13 cellular contexts compared by ENCODE assay signal in the genomic region with DNA sequence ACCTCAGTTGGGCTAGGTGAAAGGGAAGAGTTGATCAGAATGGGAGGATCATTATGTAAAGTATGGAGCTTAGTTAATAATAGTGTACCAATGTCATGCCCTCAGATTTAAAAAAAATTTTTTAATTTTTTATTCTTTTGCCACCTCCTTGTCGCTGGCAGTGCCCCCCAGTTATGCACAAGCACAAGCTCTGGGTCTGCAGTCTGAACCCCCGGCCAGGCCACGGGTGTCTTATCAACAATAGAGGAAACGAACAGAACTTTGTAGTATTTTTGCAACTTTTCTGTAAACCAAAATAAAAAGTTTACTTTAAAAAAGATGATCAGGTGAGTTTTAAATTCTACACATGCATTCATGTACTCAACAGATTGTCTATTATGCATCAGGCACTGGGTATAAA. TPM values are rescaled to one million over a fixed set of nuclear protein-coding genes. Genes with fewer than 3 reads are reported as not detected.
DNase-seq lines count a peak whose midpoint lies in the region; ATAC-seq and TF ChIP-seq lines count a peak whose summit lies in the region.
"Had no signal": no experiment of that assay in that cellular context is flagged by ENCODE, and none has a peak within 500 bp of the region (broad histone marks: within the 10 kb centered on the region; RNA-seq: fewer than 3 reads in every experiment).

No MANE protein-coding gene starts in this region.

- H3K9me3 ChIP-seq in OCI-LY1 (ENCODE audit: low read length) (no peaks in the 10 kb centered on the region), psoas muscle (no peaks in the 10 kb centered on the region)
- H3K9me3 ChIP-seq: heart right ventricle had no signal

- peaks cover 30% of the 10 kb centered on the region for H3K4me1 Mint-ChIP-seq in T-helper 1 cell treated with Interleukin-12 subunit alpha and Interleukin-12 subunit beta and Interleukin-4 antibody, amounts not matched to agents 30 μg/mL and 1 μg/mL, for 36 hours (ENCODE audit: low read depth)
- peaks cover 34 to 37% of the 10 kb centered on the region in 2 donors for H3K4me1 Mint-ChIP-seq in effector memory CD8-positive, alpha-beta T cell (ENCODE audit: low read depth in 2 of 2)

- peak overlapping the region; percentile 60 for H3K4me3 Mint-ChIP-seq in T-helper 1 cell treated with Interleukin-12 subunit alpha and Interleukin-12 subunit beta and Interleukin-4 antibody, amounts not matched to agents 30 μg/mL and 1 μg/mL, for 36 hours
- H3K4me3 Mint-ChIP-seq in effector memory CD8-positive, alpha-beta T cell = peak overlapping the region; percentile 75 to 92

- WGBS in psoas muscle, 3 donors = 93 to 95% (median 95%) methylated on average over 4 of the region's 4 CpGs

- H4K20me1 ChIP-seq in OCI-LY1 (ENCODE audit: insufficient read depth, low read length) = no peaks in the 10 kb centered on the region

- H3K4me2 ChIP-seq in OCI-LY1 (ENCODE audit: low read length) = peak overlapping the region; percentile 67

- H3K36me3 Mint-ChIP-seq in T-helper 1 cell treated with Interleukin-12 subunit alpha and Interleukin-12 subunit beta and Interleukin-4 antibody, amounts not matched to agents 30 μg/mL and 1 μg/mL, for 36 hours (ENCODE audit: low read depth) = peaks cover 2% of the 10 kb centered on the region
- peaks cover 18% of the 10 kb centered on the region for H3K36me3 Mint-ChIP-seq in effector memory CD8-positive, alpha-beta T cell (ENCODE audit: insufficient read depth)

- 0 out of 2 replicates have a peak overlapping the region, but pooled peaks have one; percentile 12 for H2AFZ ChIP-seq in OCI-LY1 (ENCODE audit: low read length)

- H3K27me3 ChIP-seq in OCI-LY1 (ENCODE audit: insufficient read depth, low read length) (no peaks in the 10 kb centered on the region), psoas muscle (ENCODE audit: insufficient read depth in 3 of 3, low read length in 2 of 3) (no peaks in the 10 kb centered on the region)
- H3K27me3 ChIP-seq: heart right ventricle had no signal

- H3K9me2 ChIP-seq in OCI-LY1 (ENCODE audit: low read depth, low read length) = no peaks in the 10 kb centered on the region

- ATAC-seq in effector memory CD8-positive, alpha-beta T cell (replicated peaks) = no peak
- ATAC-seq in psoas muscle = no peak

- no peaks in the 10 kb centered on the region for H3K27me3 Mint-ChIP-seq in T-helper 1 cell treated with Interleukin-12 subunit alpha and Interleukin-12 subunit beta and Interleukin-4 antibody, amounts not matched to agents 30 μg/mL and 1 μg/mL, for 36 hours (ENCODE audit: low read depth)
- H3K27me3 Mint-ChIP-seq in effector memory CD8-positive, alpha-beta T cell = no peaks in the 10 kb centered on the region

- H3K9ac ChIP-seq in OCI-LY1 (ENCODE audit: low read length) = peak overlapping the region; percentile 59

- no peaks in the 10 kb centered on the region for H3F3A ChIP-seq in OCI-LY1 (ENCODE audit: insufficient read depth, low read length)

- H3K27ac Mint-ChIP-seq in T-helper 1 cell treated with Interleukin-12 subunit alpha and Interleukin-12 subunit beta and Interleukin-4 antibody, amounts not matched to agents 30 μg/mL and 1 μg/mL, for 36 hours = peak overlapping the region; percentile 90
- H3K27ac Mint-ChIP-seq in effector memory CD8-positive, alpha-beta T cell = peak overlapping the region; percentile 89

- H3K9me3 Mint-ChIP-seq in T-helper 1 cell treated with Interleukin-12 subunit alpha and Interleukin-12 subunit beta and Interleukin-4 antibody, amounts not matched to agents 30 μg/mL and 1 μg/mL, for 36 hours = no peaks in the 10 kb centered on the region
- H3K9me3 Mint-ChIP-seq in effector memory CD8-positive, alpha-beta T cell = no peaks in the 10 kb centered on the region

- H3K4me3 ChIP-seq in OCI-LY1 (ENCODE audit: low read depth, low read length, poor library complexity, severe bottlenecking) (peak overlapping the region; percentile 61), psoas muscle (no peak overlapping the region)

- TF ChIP-seq CTCF in OCI-LY1 (IDR thresholded peaks at IDR 0.05; ENCODE audit: low read length) = no peak
- no peak for TF ChIP-seq CTCF in psoas muscle (IDR thresholded peaks at IDR 0.05)

- H3K36me3 ChIP-seq in OCI-LY1 (ENCODE audit: insufficient read depth, low read length) = no peaks in the 10 kb centered on the region
- H3K36me3 ChIP-seq in psoas muscle (ENCODE audit: insufficient read depth in 1 of 2, low read depth in 1 of 2) = no peaks in the 10 kb centered on the region
- H3K36me3 ChIP-seq: heart right ventricle had no signal

- peaks cover 28% of the 10 kb centered on the region for H3K79me2 ChIP-seq in OCI-LY1 (ENCODE audit: insufficient read depth, low read length)

- intact Hi-C loops in psoas muscle (cut with DNase I) = no loop called here

- H3K4me1 ChIP-seq in OCI-LY1 (ENCODE audit: insufficient read depth, low read length, severe bottlenecking) (peaks cover 56% of the 10 kb centered on the region), psoas muscle (peaks cover 19% of the 10 kb centered on the region)

- H3K27ac ChIP-seq in OCI-LY1 (ENCODE audit: low read depth, low read length, poor library complexity, severe bottlenecking) (peak overlapping the region; percentile 80), psoas muscle (peak overlapping the region; percentile 75)

- DNase-seq in T-helper 1 cell = no peak
- no peak for DNase-seq in effector memory CD8-positive, alpha-beta T cell
- no peak for DNase-seq in psoas muscle
- DNase-seq in RKO (ENCODE audit: low spot score) = no peak
- DNase-seq in NCI-H2107 (lab: John Stamatoyannopoulos, UW) = no peak
- no peak for DNase-seq in DMS 273 (lab: John Stamatoyannopoulos, UW; ENCODE audit: unreplicated experiment)
- DNase-seq: heart right ventricle, NCI-H510A treated with DMSO at 0.1 percent for 48 hours had no signal

RNA-seq across cellular contexts. Expression of gene GM2A, which starts 1.4 kb away (rescaled TPM):
- 10 to 100 TPM in 2 of 4 donors, 1 to 10 TPM in 2; 4.0 to 12.1 (median 8.0) TPM for total RNA-seq in psoas muscle
- 10 to 100 TPM in 1 of 3 donors, 1 to 10 TPM in 2; 3.0 to 11.6 (median 6.9) TPM for polyA plus RNA-seq in psoas muscle

RNA-seq across cellular contexts. Expression of gene CCDC69, which starts 27.7 kb away (rescaled TPM):
- 10 to 100 TPM; 58.8 to 96.9 (median 65.9) TPM for total RNA-seq in psoas muscle
- 100 to 1,000 TPM in 1 of 3 donors, 10 to 100 TPM in 2; 27.0 to 180 (median 70.7) TPM for polyA plus RNA-seq in psoas muscle

RNA-seq across cellular contexts. Expression of gene SLC36A3, which starts 51.9 kb away (rescaled TPM):
- total RNA-seq in psoas muscle = not detected
- not detected for polyA plus RNA-seq in psoas muscle
- total RNA-seq: heart right ventricle, lower leg skin, M059J, temporal lobe had no signal
- polyA plus RNA-seq: heart right ventricle had no signal
